ENCODE assay signal across 8 cellular contexts in genomic region chr6:109381747-109382575, GRCh38. TPM values are rescaled to one million over a fixed set of nuclear protein-coding genes. Genes with fewer than 3 reads are reported as not detected.
DNase-seq lines count a peak whose midpoint lies in the region; ATAC-seq and TF ChIP-seq lines count a peak whose summit lies in the region.

CD164 (minus strand) TSS chr6:109382467; CDS start chr6:109382378, 89 bp downstream.

- WGBS in liver, result under 1% methylated on average over 93 of the region's 93 CpGs

- H3K27me3 ChIP-seq in liver (ENCODE audit: control insufficient read depth in 4 of 4, insufficient read depth in 4 of 4, low read length in 3 of 4), result no peaks in the 10 kb centered on the region

- no peaks in the 10 kb centered on the region for H3K9me3 Mint-ChIP-seq in dendritic cell treated with granulocyte-macrophage colony-stimulating factor and Interleukin-4, amounts not matched to agents 40 ng/mL and 50 ng/mL, for 4 days

- peak; percentile 48 for ATAC-seq in GM19328 (IDR thresholded peaks at IDR 0.05; ENCODE audit: unreplicated experiment)
- ATAC-seq in HG03469 (IDR thresholded peaks at IDR 0.05; ENCODE audit: unreplicated experiment), result peak; percentile 26

- intact Hi-C loops in dendritic cell treated with granulocyte-macrophage colony-stimulating factor and Interleukin-4, amounts not matched to agents 40 ng/mL and 50 ng/mL, for 4 days (cut with micrococcal nuclease), result loop anchor here (1.0 to 5.0 kb wide), 5 partner anchors 60 to 823 kb away; partner anchors contain the start of genes CEP57L1, PPIL6 and SMPD2

- H3K4me1 ChIP-seq in liver (ENCODE audit: control insufficient read depth in 4 of 4, insufficient read depth in 4 of 4, low read length in 3 of 4), result peaks cover 0 to 26% (median 23%) of the 10 kb centered on the region in 4 donors

- peak within 1 kb of the TSS; percentile 90 to 99 for H3K9ac ChIP-seq in liver (ENCODE audit: low read depth in 1 of 2, low read length in 2 of 2)

- H3K4me1 Mint-ChIP-seq in dendritic cell treated with granulocyte-macrophage colony-stimulating factor and Interleukin-4, amounts not matched to agents 40 ng/mL and 50 ng/mL, for 4 days (ENCODE audit: low read depth), result peaks cover 47% of the 10 kb centered on the region

- peaks cover 0 to 8% (median 6%) of the 10 kb centered on the region in 4 donors for H3K36me3 ChIP-seq in liver (ENCODE audit: control insufficient read depth in 4 of 4, insufficient read depth in 3 of 4, low read depth in 1 of 4, low read length in 3 of 4)

- no peak for TF ChIP-seq CTCF in liver (IDR thresholded peaks at IDR 0.05; ENCODE audit: low read depth, low read length, missing input control)

- H3K27ac ChIP-seq in liver (ENCODE audit: low read depth in 1 of 2, low read length in 2 of 2), result peak within 1 kb of the TSS; percentile 98 to 100

- H3K36me3 Mint-ChIP-seq in dendritic cell treated with granulocyte-macrophage colony-stimulating factor and Interleukin-4, amounts not matched to agents 40 ng/mL and 50 ng/mL, for 4 days (ENCODE audit: low read depth), result peaks cover 58% of the 10 kb centered on the region

- TF ChIP-seq RAD21 in liver (IDR thresholded peaks at IDR 0.05), result no peak

- H3K9me3 ChIP-seq in liver (ENCODE audit: control insufficient read depth in 4 of 4, low read length in 3 of 4), result no peaks in the 10 kb centered on the region

- H3K27me3 Mint-ChIP-seq in dendritic cell treated with granulocyte-macrophage colony-stimulating factor and Interleukin-4, amounts not matched to agents 40 ng/mL and 50 ng/mL, for 4 days, result no peaks in the 10 kb centered on the region

- peak; percentile 92 to 99 (median 98) for DNase-seq in C1 segment of cervical spinal cord (lab: John Stamatoyannopoulos, UW)
- peak; percentile 98 for DNase-seq in NCI-H748 (lab: John Stamatoyannopoulos, UW; ENCODE audit: unreplicated experiment)
- peak; percentile 69 to 88 for DNase-seq in activated CD4-positive, alpha-beta T cell treated with anti-CD3 and anti-CD28 coated beads, Interleukin-2, amount 50 U/mL, for 24 hours (ENCODE audit: low read depth in 1 of 2, low spot score in 1 of 2)
- peak; percentile 94 for DNase-seq in stimulated activated CD4-positive, alpha-beta T cell treated with anti-CD3 and anti-CD28 coated beads, Interleukin-4, amount 100 ng/mL, for 1 hour

- peak within 1 kb of the TSS; percentile 94 for H3K4me3 Mint-ChIP-seq in dendritic cell treated with granulocyte-macrophage colony-stimulating factor and Interleukin-4, amounts not matched to agents 40 ng/mL and 50 ng/mL, for 4 days

- H3K4me3 ChIP-seq in liver (ENCODE audit: low read depth in 1 of 3, low read length in 3 of 3), result peak within 1 kb of the TSS; percentile 97 to 99 (median 99)

- H3K27ac Mint-ChIP-seq in dendritic cell treated with granulocyte-macrophage colony-stimulating factor and Interleukin-4, amounts not matched to agents 40 ng/mL and 50 ng/mL, for 4 days, result peak within 1 kb of the TSS; percentile 100

TF ChIP-seq in liver, 16 proteins besides CTCF, POLR2A, EP300 and RAD21:
- TF ChIP-seq RXRA (IDR thresholded peaks at IDR 0.05), result peak; percentile 21 to 47
- peak; percentile 16 for TF ChIP-seq NR2F2 (IDR thresholded peaks at IDR 0.05)
- TF ChIP-seq, protein P1, sequence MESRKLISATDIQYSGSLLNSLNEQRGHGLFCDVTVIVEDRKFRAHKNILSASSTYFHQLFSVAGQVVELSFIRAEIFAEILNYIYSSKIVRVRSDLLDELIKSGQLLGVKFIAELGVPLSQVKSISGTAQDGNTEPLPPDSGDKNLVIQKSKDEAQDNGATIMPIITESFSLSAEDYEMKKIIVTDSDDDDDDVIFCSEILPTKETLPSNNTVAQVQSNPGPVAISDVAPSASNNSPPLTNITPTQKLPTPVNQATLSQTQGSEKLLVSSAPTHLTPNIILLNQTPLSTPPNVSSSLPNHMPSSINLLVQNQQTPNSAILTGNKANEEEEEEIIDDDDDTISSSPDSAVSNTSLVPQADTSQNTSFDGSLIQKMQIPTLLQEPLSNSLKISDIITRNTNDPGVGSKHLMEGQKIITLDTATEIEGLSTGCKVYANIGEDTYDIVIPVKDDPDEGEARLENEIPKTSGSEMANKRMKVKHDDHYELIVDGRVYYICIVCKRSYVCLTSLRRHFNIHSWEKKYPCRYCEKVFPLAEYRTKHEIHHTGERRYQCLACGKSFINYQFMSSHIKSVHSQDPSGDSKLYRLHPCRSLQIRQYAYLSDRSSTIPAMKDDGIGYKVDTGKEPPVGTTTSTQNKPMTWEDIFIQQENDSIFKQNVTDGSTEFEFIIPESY (IDR thresholded peaks at IDR 0.05), result peak; percentile 82
- peak; percentile 99 for TF ChIP-seq EGR1 (IDR thresholded peaks at IDR 0.05; ENCODE audit: low read depth in 2 of 2)
- TF ChIP-seq FOXA1 (IDR thresholded peaks at IDR 0.05), result no peak
- peak; percentile 79 for TF ChIP-seq TAF1 (conservative IDR thresholded peaks at IDR 0.05)
- TF ChIP-seq REST (IDR thresholded peaks at IDR 0.05), result peak; percentile 75
- no peak for TF ChIP-seq HNF4A (conservative IDR thresholded peaks at IDR 0.05)

RNA-seq across cellular contexts. Expression of gene CD164, which starts in this region (rescaled TPM):
- 100 to 1,000 TPM in 1 of 2 donors, 10 to 100 TPM in 1; 84.5 to 218 TPM for total RNA-seq in liver
- 100 to 1,000 TPM; 120 to 144 TPM for polyA plus RNA-seq in liver

Comparison
In these comparisons a context has a peak if more than half of its experiments do, and no peak if none do; other contexts are left out.
1. Peak in every context shown above with its lines: DNase-seq, ATAC-seq, H3K4me3 ChIP-seq and H3K27ac ChIP-seq.